1 cellular context compared by ENCODE assay signal in the genomic region with DNA sequence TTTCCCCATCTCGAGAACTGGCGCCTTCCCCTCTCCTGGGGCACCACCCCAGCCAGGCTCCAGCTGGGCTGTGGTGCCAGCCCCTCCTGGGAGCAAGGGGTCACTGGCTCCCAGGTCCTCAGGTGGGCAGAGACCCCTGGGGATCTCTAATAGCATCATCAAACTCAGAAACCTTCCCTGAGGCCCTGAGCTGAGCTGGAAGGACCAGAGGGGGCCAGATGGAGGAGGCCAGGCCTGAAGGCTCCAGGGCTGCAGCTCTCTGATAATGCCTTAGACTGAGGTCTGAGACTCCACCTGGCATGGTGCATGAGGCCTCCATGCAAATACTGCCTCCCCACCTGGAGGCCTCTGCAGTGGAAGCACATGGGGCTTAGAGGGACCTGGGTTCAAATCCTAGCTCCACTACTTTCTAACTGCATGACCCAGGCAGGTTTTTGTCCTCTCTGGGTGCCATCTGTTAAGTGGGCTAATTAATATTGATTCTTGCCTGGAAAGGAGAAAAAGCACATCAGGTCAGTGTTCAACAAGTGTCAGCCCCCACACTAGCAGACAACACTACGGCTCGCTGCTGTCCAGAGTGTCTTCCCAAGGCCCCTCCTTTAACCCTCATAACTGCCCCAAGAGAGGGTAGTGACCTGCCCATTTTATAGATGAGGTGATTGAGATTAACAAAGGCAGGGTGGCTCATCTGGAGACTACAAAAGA.
TF ChIP-seq lines count a peak whose summit lies in the region.

No MANE protein-coding gene starts in this region.

TF ChIP-seq in WTC11, 78 proteins besides CTCF, POLR2A, EP300 and RAD21 (continued from another document):
- TF ChIP-seq ZNF263 (CRISPR knock-in tag; IDR thresholded peaks at IDR 0.05; ENCODE audit: low read depth) (no peak), ELF4 (CRISPR knock-in tag; IDR thresholded peaks at IDR 0.05; ENCODE audit: low read depth) (no peak), SMAD4 (CRISPR knock-in tag; IDR thresholded peaks at IDR 0.05) (no peak), ZNF423 (CRISPR knock-in tag; IDR thresholded peaks at IDR 0.05) (no peak)
TF ChIP-seq in WTC11: peak in this region for 0.
